8 cellular contexts compared by ENCODE assay signal in genomic region chr10:119268871-119269506, GRCh38.
DNase-seq lines count a peak whose midpoint lies in the region; ATAC-seq, FAIRE-seq and TF ChIP-seq lines count a peak whose summit lies in the region.

No MANE protein-coding gene starts in this region.

- peak; percentile 89 for FAIRE-seq in GM12892 (lab: Jason Lieb, UNC)

- H3K4me3 ChIP-seq in breast epithelium = no peak overlapping the region

- no peaks in the 10 kb centered on the region for H3K27me3 ChIP-seq in breast epithelium

- H3K4me1 ChIP-seq in breast epithelium = no peaks in the 10 kb centered on the region

- peak overlapping the region in 1 of 2 donors; percentile 77 for H3K27ac ChIP-seq in breast epithelium

- intact Hi-C loops in breast epithelium (cut with DNase I; ENCODE audit: low total_unique reads) = no loop called here

- DNase-seq in GM12892 (ENCODE audit: insufficient read length) (peak; percentile 65), T-helper 9 cell (peak; percentile 69), dermis blood vessel endothelial cell (peak; percentile 76), NCI-H774 (lab: John Stamatoyannopoulos, UW) (no peak), breast epithelium (ENCODE audit: low spot score in 2 of 2) (no peak), NCI-H524 treated with DMSO at 0.1 percent for 48 hours (lab: John Stamatoyannopoulos, UW) (no peak)
- DNase-seq in stimulated activated CD4-positive, alpha-beta T cell treated with anti-CD3 and anti-CD28 coated beads, Interleukin-4, amount 100 ng/mL, for 1 hour = peak; percentile 38

- peak; percentile 78 for ATAC-seq in HG02623 (IDR thresholded peaks at IDR 0.05; ENCODE audit: unreplicated experiment)

- TF ChIP-seq CTCF in breast epithelium (IDR thresholded peaks at IDR 0.05) = no peak

- no peaks in the 10 kb centered on the region for H3K9me3 ChIP-seq in breast epithelium

- H3K36me3 ChIP-seq in breast epithelium = no peaks in the 10 kb centered on the region

- TF ChIP-seq POLR2A in GM12892 (IDR thresholded peaks at IDR 0.05; ENCODE audit: low read depth, low read length) (peak; percentile 39; the same call in 1 of the 2 replicates), breast epithelium (IDR thresholded peaks at IDR 0.05) (no peak)

Comparison
In these comparisons a context has a peak if more than half of its experiments do, and no peak if none do; other contexts are left out.
1. DNase-seq: peak in GM12892 (single experiment), T-helper 9 cell (single experiment), dermis blood vessel endothelial cell (single experiment) and stimulated activated CD4-positive, alpha-beta T cell treated with anti-CD3 and anti-CD28 coated beads, Interleukin-4, amount 100 ng/mL, for 1 hour (single experiment); none in NCI-H774 (single experiment), breast epithelium (0 of 2) and NCI-H524 treated with DMSO at 0.1 percent for 48 hours (single experiment).